Comparison of ENCODE assay signal across 9 cellular contexts in the genomic region with DNA sequence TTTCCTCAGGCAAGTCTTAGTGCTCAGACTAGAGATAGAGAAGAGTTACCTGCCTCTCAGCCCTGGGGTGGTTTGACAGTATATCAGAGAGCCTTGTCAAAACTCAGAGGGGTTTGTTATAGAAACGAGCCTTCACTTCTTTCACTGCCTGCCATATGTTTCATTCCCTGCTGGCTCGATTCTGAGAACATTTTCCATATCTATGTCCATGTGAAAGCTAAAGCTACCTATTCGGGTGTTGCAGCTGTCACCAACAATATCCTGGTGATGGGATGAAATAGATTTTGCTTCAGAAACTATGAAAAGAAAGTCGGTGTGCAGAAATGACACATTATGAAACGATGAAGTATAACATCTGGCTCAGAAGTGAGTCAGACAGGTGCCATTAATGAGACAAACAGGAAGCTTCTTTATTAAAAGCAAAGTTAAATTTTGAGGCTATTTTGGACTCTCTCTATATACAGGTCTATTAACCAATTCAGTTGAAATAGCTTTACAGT. TPM values are rescaled to one million over a fixed set of nuclear protein-coding genes. Genes with fewer than 3 reads are reported as not detected.
DNase-seq lines count a peak whose midpoint lies in the region; ATAC-seq, FAIRE-seq and TF ChIP-seq lines count a peak whose summit lies in the region.
"Had no signal": no experiment of that assay in that cellular context is flagged by ENCODE, and none has a peak within 500 bp of the region (broad histone marks: within the 10 kb centered on the region; RNA-seq: fewer than 3 reads in every experiment).

No MANE protein-coding gene starts in this region.

- intact Hi-C loops in activated CD8-positive, alpha-beta T cell treated with anti-CD3 and anti-CD28 coated beads for 36 hours (cut with micrococcal nuclease) = no loop called here
- intact Hi-C loops in upper lobe of right lung (cut with DNase I) = no loop called here

- no peaks in the 10 kb centered on the region for H3K79me2 ChIP-seq in keratinocyte (ENCODE audit: control insufficient read depth, insufficient read depth, low read length)

- H3K27ac Mint-ChIP-seq in activated CD8-positive, alpha-beta T cell treated with anti-CD3 and anti-CD28 coated beads for 36 hours = no peak overlapping the region
- H3K27ac Mint-ChIP-seq in activated CD8-positive, alpha-beta T cell treated with anti-CD3 and anti-CD28 coated beads, Interleukin-2, amount 10 ng/mL, durations not matched to agents 7 days and 5 days = no peak overlapping the region

- peaks cover 1% of the 10 kb centered on the region for H3K27me3 Mint-ChIP-seq in activated CD8-positive, alpha-beta T cell treated with anti-CD3 and anti-CD28 coated beads for 36 hours
- H3K27me3 Mint-ChIP-seq in activated CD8-positive, alpha-beta T cell treated with anti-CD3 and anti-CD28 coated beads, Interleukin-2, amount 10 ng/mL, durations not matched to agents 7 days and 5 days (ENCODE audit: low read depth) = no peaks in the 10 kb centered on the region

- DNase-seq in activated CD8-positive, alpha-beta T cell treated with anti-CD3 and anti-CD28 coated beads for 36 hours = no peak
- DNase-seq in activated CD8-positive, alpha-beta T cell treated with anti-CD3 and anti-CD28 coated beads, Interleukin-2, amount 10 ng/mL, durations not matched to agents 7 days and 5 days = no peak
- DNase-seq in keratinocyte (ENCODE audit: low read depth, low spot score) (no peak), RCC 7860 (ENCODE audit: low spot score) (no peak), upper lobe of right lung (no peak), WERI-Rb-1 (no peak)
- DNase-seq: activated gamma-delta T cell had no signal

- FAIRE-seq in keratinocyte (lab: Jason Lieb, UNC) (no peak), RCC 7860 (lab: Jason Lieb, UNC) (no peak)

- H3K36me3 ChIP-seq in keratinocyte (ENCODE audit: control insufficient read depth in 2 of 2, extremely low read depth in 1 of 2, insufficient read depth in 2 of 2, low read length in 2 of 2) (no peaks in the 10 kb centered on the region), upper lobe of right lung (no peaks in the 10 kb centered on the region), WERI-Rb-1 (no peaks in the 10 kb centered on the region)

- H3K36me3 Mint-ChIP-seq in activated CD8-positive, alpha-beta T cell treated with anti-CD3 and anti-CD28 coated beads for 36 hours (ENCODE audit: low read depth) = no peaks in the 10 kb centered on the region
- H3K36me3 Mint-ChIP-seq in activated CD8-positive, alpha-beta T cell treated with anti-CD3 and anti-CD28 coated beads, Interleukin-2, amount 10 ng/mL, durations not matched to agents 7 days and 5 days (ENCODE audit: low read depth) = peaks cover 2% of the 10 kb centered on the region

- no peaks in the 10 kb centered on the region for H4K20me1 ChIP-seq in keratinocyte (ENCODE audit: control insufficient read depth, extremely low read depth, insufficient read depth, low read length)

- no peak overlapping the region for H2AFZ ChIP-seq in keratinocyte (ENCODE audit: control insufficient read depth, low read length)

- CTCF ChIA-PET in activated CD8-positive, alpha-beta T cell treated with anti-CD3 and anti-CD28 coated beads for 36 hours (lab: Charles Lee) = interaction anchor here (0.6 to 3.1 kb wide), 5 partner anchors 9 to 41 kb away, joined by 3 to 25 read pairs (median 5); no protein-coding TSS in a partner anchor
- CTCF ChIA-PET in activated CD8-positive, alpha-beta T cell treated with anti-CD3 and anti-CD28 coated beads, Interleukin-2, amount 10 ng/mL, durations not matched to agents 7 days and 5 days (lab: Charles Lee) = interaction anchor here (1.3 to 3.7 kb wide), 9 partner anchors 8 to 65 kb away, joined by 3 to 21 read pairs (median 6); no protein-coding TSS in a partner anchor

- dilution Hi-C loops in keratinocyte (cut with MboI; ENCODE audit: extremely low pct_ligation_motif_present, low sequenced_read_pairs) = no loop called here

- no peaks in the 10 kb centered on the region for H3K9me1 ChIP-seq in keratinocyte (ENCODE audit: control insufficient read depth, extremely low read depth, insufficient read depth, low read length)

- peak; percentile 85 for ATAC-seq in activated CD8-positive, alpha-beta T cell treated with anti-CD3 and anti-CD28 coated beads for 36 hours
- no peak for ATAC-seq in activated CD8-positive, alpha-beta T cell treated with anti-CD3 and anti-CD28 coated beads, Interleukin-2, amount 10 ng/mL, durations not matched to agents 7 days and 5 days
- ATAC-seq in GM21717 (IDR thresholded peaks at IDR 0.05; ENCODE audit: unreplicated experiment) (peak; percentile 95), HG03457 (IDR thresholded peaks at IDR 0.05; ENCODE audit: unreplicated experiment) (peak; percentile 88), upper lobe of right lung (no peak)

- H3K4me2 ChIP-seq in keratinocyte (ENCODE audit: control insufficient read depth, extremely low read depth, insufficient read depth, low read depth, low read length) = peak overlapping the region; percentile 30

- H3K4me1 ChIP-seq in keratinocyte (ENCODE audit: control insufficient read depth, extremely low read depth, insufficient read depth, low read length) (peaks cover 9% of the 10 kb centered on the region), upper lobe of right lung (no peaks in the 10 kb centered on the region)

- peaks cover 20% of the 10 kb centered on the region for H3K4me1 Mint-ChIP-seq in activated CD8-positive, alpha-beta T cell treated with anti-CD3 and anti-CD28 coated beads for 36 hours (ENCODE audit: low read depth)
- peaks cover 15% of the 10 kb centered on the region for H3K4me1 Mint-ChIP-seq in activated CD8-positive, alpha-beta T cell treated with anti-CD3 and anti-CD28 coated beads, Interleukin-2, amount 10 ng/mL, durations not matched to agents 7 days and 5 days (ENCODE audit: low read depth)

- H3K4me3 Mint-ChIP-seq in activated CD8-positive, alpha-beta T cell treated with anti-CD3 and anti-CD28 coated beads for 36 hours = no peak overlapping the region
- no peak overlapping the region for H3K4me3 Mint-ChIP-seq in activated CD8-positive, alpha-beta T cell treated with anti-CD3 and anti-CD28 coated beads, Interleukin-2, amount 10 ng/mL, durations not matched to agents 7 days and 5 days

- H3K9me3 ChIP-seq in keratinocyte (ENCODE audit: control insufficient read depth, low read depth, low read length) (no peaks in the 10 kb centered on the region), upper lobe of right lung (no peaks in the 10 kb centered on the region), WERI-Rb-1 (ENCODE audit: severe bottlenecking) (no peaks in the 10 kb centered on the region)

- no peak overlapping the region for H3K27ac ChIP-seq in keratinocyte (ENCODE audit: control insufficient read depth, insufficient read depth, low read length)
- H3K27ac ChIP-seq in upper lobe of right lung = no peak overlapping the region
- no peak overlapping the region for H3K27ac ChIP-seq in WERI-Rb-1

- H3K27me3 ChIP-seq in keratinocyte (ENCODE audit: control insufficient read depth, extremely low read depth, insufficient read depth, low read length) (no peaks in the 10 kb centered on the region), upper lobe of right lung (no peaks in the 10 kb centered on the region), WERI-Rb-1 (ENCODE audit: insufficient read depth, low read depth, severe bottlenecking) (no peaks in the 10 kb centered on the region)

- H3K4me3 ChIP-seq in keratinocyte (ENCODE audit: control insufficient read depth in 2 of 3, extremely low read depth in 1 of 3, insufficient read depth in 2 of 3, low read depth in 1 of 3, low read length in 3 of 3) = no peak overlapping the region
- no peak overlapping the region for H3K4me3 ChIP-seq in upper lobe of right lung
- no peak overlapping the region for H3K4me3 ChIP-seq in WERI-Rb-1 (ENCODE audit: low read depth, low read length)

- TF ChIP-seq CTCF in activated CD8-positive, alpha-beta T cell treated with anti-CD3 and anti-CD28 coated beads for 36 hours (IDR thresholded peaks at IDR 0.05) = no peak
- no peak for TF ChIP-seq CTCF in keratinocyte (optimal IDR thresholded peaks at IDR 0.05 in 1 of 3, IDR thresholded peaks at IDR 0.05 in 1 of 3, conservative IDR thresholded peaks at IDR 0.05 in 1 of 3; ENCODE audit: extremely low read depth in 1 of 3, insufficient read depth in 2 of 3, low read length in 3 of 3)
- TF ChIP-seq CTCF in upper lobe of right lung (IDR thresholded peaks at IDR 0.05) = no peak
- TF ChIP-seq CTCF in WERI-Rb-1 (IDR thresholded peaks at IDR 0.05; ENCODE audit: low read depth, low read length) = no peak

- POLR2A ChIA-PET in activated CD8-positive, alpha-beta T cell treated with anti-CD3 and anti-CD28 coated beads for 36 hours (lab: Charles Lee) = interaction anchor here (0.8 to 1.7 kb wide), 2 partner anchors 9 to 32 kb away, joined by 3 to 8 read pairs; no protein-coding TSS in a partner anchor
- POLR2A ChIA-PET in activated CD8-positive, alpha-beta T cell treated with anti-CD3 and anti-CD28 coated beads, Interleukin-2, amount 10 ng/mL, durations not matched to agents 7 days and 5 days (lab: Charles Lee) = interaction anchor here (1.1 kb wide), 1 partner anchor 12 kb away, joined by 3 read pairs; no protein-coding TSS in a partner anchor

- H3K9ac ChIP-seq in keratinocyte (ENCODE audit: control insufficient read depth, extremely low read depth, insufficient read depth, low read length) = no peak overlapping the region

- H3K9me3 Mint-ChIP-seq in activated CD8-positive, alpha-beta T cell treated with anti-CD3 and anti-CD28 coated beads for 36 hours = no peaks in the 10 kb centered on the region
- H3K9me3 Mint-ChIP-seq in activated CD8-positive, alpha-beta T cell treated with anti-CD3 and anti-CD28 coated beads, Interleukin-2, amount 10 ng/mL, durations not matched to agents 7 days and 5 days (ENCODE audit: insufficient read depth) = no peaks in the 10 kb centered on the region

RNA-seq across cellular contexts. Expression of a gene that starts 56.1 kb away (rescaled TPM):
- total RNA-seq in activated CD8-positive, alpha-beta T cell treated with anti-CD3 and anti-CD28 coated beads for 36 hours = 10 to 100 TPM; 49.2 to 51.6 TPM
- total RNA-seq in activated CD8-positive, alpha-beta T cell treated with anti-CD3 and anti-CD28 coated beads, Interleukin-2, amount 10 ng/mL, durations not matched to agents 7 days and 5 days = 10 to 100 TPM; 68.2 to 71.6 TPM
- polyA plus RNA-seq in keratinocyte = 33.5 to 47.2 TPM (median 40.5 TPM) in 3 replicates
- 209 TPM for polyA plus RNA-seq in keratinocyte (2011; ENCODE audit: low read depth)
- 27.7 and 49.4 TPM in 2 replicates for polyA plus RNA-seq in keratinocyte (2011; cell fraction: cytosol; rRNA removed)
- polyA plus RNA-seq in keratinocyte (2011; cell fraction: nucleus; rRNA removed) = 44.1 and 49.5 TPM in 2 replicates
- polyA plus RNA-seq in keratinocyte (2012; ENCODE audit: low replicate concordance) = 37.0 and 78.6 TPM in 2 replicates
- polyA minus RNA-seq in keratinocyte = 9.3 to 23.4 TPM (median 12.9 TPM) in 3 replicates
- polyA minus RNA-seq in keratinocyte (2011; cell fraction: cytosol; rRNA and poly(A)+ RNA removed) = 22.1 TPM
- 38.1 and 67.9 TPM in 2 replicates for polyA minus RNA-seq in keratinocyte (2011; cell fraction: nucleus; rRNA and poly(A)+ RNA removed)
- total RNA-seq in upper lobe of right lung = 79.6 TPM

Comparison
In these comparisons a context has a peak if more than half of its experiments do, and no peak if none do; other contexts are left out.
1. ATAC-seq: peak in activated CD8-positive, alpha-beta T cell treated with anti-CD3 and anti-CD28 coated beads for 36 hours (single experiment), GM21717 (single experiment) and HG03457 (single experiment); none in activated CD8-positive, alpha-beta T cell treated with anti-CD3 and anti-CD28 coated beads, Interleukin-2, amount 10 ng/mL, durations not matched to agents 7 days and 5 days (single experiment) and upper lobe of right lung (single experiment).